ENCODE assay signal across 1 cellular context in genomic region chr16:57606847-57607501, GRCh38.
TF ChIP-seq lines count a peak whose summit lies in the region.

No MANE protein-coding gene starts in this region.

TF ChIP-seq in HepG2, 621 proteins besides CTCF, POLR2A, EP300 and RAD21 (continued from another document):
- TF ChIP-seq ZFX (CRISPR knock-in tag; IDR thresholded peaks at IDR 0.05; ENCODE audit: low read depth) = peak; percentile 90
- TF ChIP-seq SMAD1 (CRISPR knock-in tag; IDR thresholded peaks at IDR 0.05; ENCODE audit: borderline replicate concordance, low read depth) = peak; percentile 68; the same call in 1 of the 2 replicates
- TF ChIP-seq SMARCC2 (IDR thresholded peaks at IDR 0.05) = no peak
- TF ChIP-seq ZNF710 (CRISPR knock-in tag; IDR thresholded peaks at IDR 0.05; ENCODE audit: borderline replicate concordance) = peak; percentile 12; the same call in 1 of the 2 replicates
- no peak for TF ChIP-seq NFRKB (IDR thresholded peaks at IDR 0.05)
- TF ChIP-seq BORCS8-MEF2B (CRISPR knock-in tag; IDR thresholded peaks at IDR 0.05) = peak; percentile 69; the same call in 1 of the 2 replicates
- TF ChIP-seq ZBTB42 (CRISPR knock-in tag; IDR thresholded peaks at IDR 0.05) = peak; percentile 69; the same call in 1 of the 2 replicates
- 0 out of 2 replicates have a peak, but pooled peaks have one; percentile 48 for TF ChIP-seq ZNF839 (CRISPR knock-in tag; IDR thresholded peaks at IDR 0.05; ENCODE audit: borderline replicate concordance)
- TF ChIP-seq ATAD3A (CRISPR knock-in tag; IDR thresholded peaks at IDR 0.05) = 0 out of 2 replicates have a peak, but pooled peaks have one; percentile 17
- peak; percentile 86 for TF ChIP-seq ZNF350 (CRISPR knock-in tag; IDR thresholded peaks at IDR 0.05; ENCODE audit: borderline replicate concordance, low read depth)
- TF ChIP-seq ZNF781 (CRISPR knock-in tag; IDR thresholded peaks at IDR 0.05; ENCODE audit: borderline replicate concordance, not compliant biosample characterization) = peak; percentile 67
- TF ChIP-seq IRF2 (CRISPR knock-in tag; IDR thresholded peaks at IDR 0.05) = 0 out of 2 replicates have a peak, but pooled peaks have one; percentile 59
- TF ChIP-seq THYN1 (CRISPR knock-in tag; IDR thresholded peaks at IDR 0.05; ENCODE audit: borderline replicate concordance, low read depth) = 0 out of 2 replicates have a peak, but pooled peaks have one; percentile 51
- peak; percentile 59; the same call in 1 of the 2 replicates for TF ChIP-seq ATF7-NPFF (CRISPR knock-in tag; IDR thresholded peaks at IDR 0.05; ENCODE audit: low read depth)
- TF ChIP-seq ZNF501 (CRISPR knock-in tag; IDR thresholded peaks at IDR 0.05) = peak; percentile 72
- peak; percentile 43; the same call in 1 of the 2 replicates for TF ChIP-seq ERF (CRISPR knock-in tag; IDR thresholded peaks at IDR 0.05)
- 0 out of 2 replicates have a peak, but pooled peaks have one; percentile 64 for TF ChIP-seq ZNF784 (CRISPR knock-in tag; IDR thresholded peaks at IDR 0.05; ENCODE audit: borderline replicate concordance)
- TF ChIP-seq LCORL (IDR thresholded peaks at IDR 0.05) = no peak
- peak; percentile 93 for TF ChIP-seq LCORL (CRISPR knock-in tag; IDR thresholded peaks at IDR 0.05)
- no peak for TF ChIP-seq SUZ12 (IDR thresholded peaks at IDR 0.05; ENCODE audit: low read depth, low read length)
- no peak for TF ChIP-seq SSRP1 (CRISPR knock-in tag; IDR thresholded peaks at IDR 0.05)
- TF ChIP-seq IRX3 (CRISPR knock-in tag; IDR thresholded peaks at IDR 0.05; ENCODE audit: borderline replicate concordance, low read depth) = no peak
- TF ChIP-seq HNF1B (CRISPR knock-in tag; IDR thresholded peaks at IDR 0.05) = 0 out of 2 replicates have a peak, but pooled peaks have one; percentile 30
- TF ChIP-seq ZNF142 (CRISPR knock-in tag; IDR thresholded peaks at IDR 0.05) = 0 out of 2 replicates have a peak, but pooled peaks have one; percentile 5
